In the genomic region with DNA sequence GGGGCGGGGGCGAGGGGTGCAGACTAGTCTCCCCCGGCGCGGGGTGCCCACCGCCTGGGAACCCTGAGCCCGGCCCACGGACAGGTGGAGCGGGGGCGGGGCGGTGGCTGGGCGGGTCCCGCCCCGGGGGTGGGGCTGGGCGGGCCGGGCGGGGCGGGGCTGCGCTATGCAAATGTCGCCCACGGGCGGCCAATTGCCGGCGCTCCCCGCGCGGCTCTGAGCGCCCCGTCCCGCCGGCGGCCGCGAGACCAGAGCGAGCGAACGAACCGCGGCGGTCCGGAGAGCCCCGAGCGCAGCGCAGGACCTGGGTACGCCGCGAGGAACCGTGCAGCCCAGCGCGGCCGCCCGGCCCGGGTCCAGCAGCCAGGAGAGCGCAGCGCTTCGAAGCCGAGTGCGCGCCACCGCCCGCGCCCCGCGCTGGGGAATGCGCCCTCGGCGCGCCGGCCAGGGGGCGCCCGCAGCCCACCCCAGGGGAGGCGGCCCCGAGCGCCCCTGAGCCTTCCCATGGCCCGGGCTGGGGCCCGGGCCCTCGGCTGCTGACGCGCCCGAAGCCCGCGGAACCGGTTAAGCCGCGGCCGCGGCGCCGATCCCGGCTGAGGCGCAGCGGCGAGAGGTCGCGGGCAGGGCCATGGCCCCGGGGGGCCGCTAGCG, we compare ENCODE assay signal across 8 cellular contexts. TPM values are rescaled to one million over a fixed set of nuclear protein-coding genes. Genes with fewer than 3 reads are reported as not detected.
DNase-seq lines count a peak whose midpoint lies in the region; ATAC-seq lines count a peak whose summit lies in the region.

A gene (plus strand): TSS at position 485 of the 651 bp plus-strand sequence. CDS start 4,299 bp downstream, outside the sequence.

- no peak within 1 kb of the TSS for H3K27ac Mint-ChIP-seq in memory B cell

- in situ Hi-C loops in GM23248 (cut with MboI) = no loop called here

- no peaks in the 10 kb centered on the region for H3F3A ChIP-seq in GM23248 (ENCODE audit: insufficient read depth)

- H3K9ac ChIP-seq in GM23248 = peak within 1 kb of the TSS; percentile 46; the same call in 1 of the 2 replicates

- no peak within 1 kb of the TSS for H3K27ac ChIP-seq in GM23248

- H3K36me3 Mint-ChIP-seq in memory B cell = no peaks in the 10 kb centered on the region

- peak within 1 kb of the TSS; percentile 42; the same call in 1 of the 2 replicates for H2AFZ ChIP-seq in GM23248

- peak within 1 kb of the TSS; percentile 65 for H3K4me2 ChIP-seq in GM23248 (ENCODE audit: unreplicated experiment)

- H3K27me3 ChIP-seq in GM23248 (replicated peaks; ENCODE audit: insufficient read depth) = peaks cover 8% of the 10 kb centered on the region

- no peaks in the 10 kb centered on the region for H3K9me3 ChIP-seq in GM23248 (ENCODE audit: low read depth)

- H3K4me1 ChIP-seq in GM23248 (ENCODE audit: insufficient read depth) = no peaks in the 10 kb centered on the region; the same call in 1 of the 2 replicates

- peaks cover 26% of the 10 kb centered on the region for H3K27me3 Mint-ChIP-seq in memory B cell

- H3K4me3 ChIP-seq in GM23248 = peak within 1 kb of the TSS; percentile 75

- no peaks in the 10 kb centered on the region for H3K9me3 Mint-ChIP-seq in memory B cell

- no peaks in the 10 kb centered on the region for H3K9me2 ChIP-seq in GM23248 (ENCODE audit: insufficient read depth)

- no peaks in the 10 kb centered on the region for H3K79me2 ChIP-seq in GM23248 (ENCODE audit: insufficient read depth)

- peak; percentile 91 for ATAC-seq in memory B cell (ENCODE audit: low read depth)

- no peaks in the 10 kb centered on the region for H4K20me1 ChIP-seq in GM23248 (ENCODE audit: insufficient read depth)

- no peaks in the 10 kb centered on the region for H3K36me3 ChIP-seq in GM23248 (ENCODE audit: low read depth)

- H3K4me3 Mint-ChIP-seq in memory B cell = peak within 1 kb of the TSS; percentile 86

- H3K4me1 Mint-ChIP-seq in memory B cell = peaks cover 16% of the 10 kb centered on the region

- 1 to 2% methylated on average over 36 to 44 of the region's 98 CpGs for WGBS in GM23248 (ENCODE audit: low coverage in 1 of 2, low lambda C conversion rate in 2 of 2, missing lambda C conversion rate in 2 of 2), 2 experiments

- DNase-seq in GDM1 (lab: John Stamatoyannopoulos, UW) (peak; percentile 63), GM23248 (peak; percentile 85), NCI-H1048 (lab: John Stamatoyannopoulos, UW) (peak; percentile 28), memory B cell (ENCODE audit: low spot score in 2 of 2) (peak; percentile 57 to 62), GOT3 (lab: John Stamatoyannopoulos, UW) (no peak)
- peak; percentile 46 to 48 for DNase-seq in activated CD4-positive, alpha-beta T cell treated with anti-CD3 and anti-CD28 coated beads, Interleukin-2, amount 50 U/mL, for 4 hours
- peak; percentile 60 for DNase-seq in effector CD4-positive, alpha-beta T cell
- DNase-seq in stimulated activated CD8-positive, alpha-beta memory T cell treated with anti-CD3 and anti-CD28 coated beads, Interleukin-12 subunit alpha, Interleukin-12 subunit beta, amount 100 ng/mL, for 4 hours (ENCODE audit: low read depth) = peak; percentile 53

RNA-seq across cellular contexts. Expression of the gene that starts here (rescaled TPM):
- 3.2 and 3.5 TPM in 2 replicates for total RNA-seq in GM23248 (2014; rRNA removed; shearing (Covaris generic))
- 0.25 and 0.54 TPM in 2 replicates for polyA plus RNA-seq in GM23248 (2016; fragmentation: Nextera tagmentation; extraction: Ambion mirVana)
